Comparison of ENCODE assay signal across 1 cellular context in genomic region chr11:62593434-62594044, GRCh38.
TF ChIP-seq lines count a peak whose summit lies in the region.

No MANE protein-coding gene starts in this region.

TF ChIP-seq in HCT116, 20 proteins besides CTCF, POLR2A, EP300 and RAD21:
- TF ChIP-seq SP1 (IDR thresholded peaks at IDR 0.05; ENCODE audit: low read depth) = no peak
- TF ChIP-seq YY1 (IDR thresholded peaks at IDR 0.05; ENCODE audit: extremely low read depth, insufficient replicate concordance, low read depth, low read length) = peak; percentile 45
- TF ChIP-seq EZH2 (IDR thresholded peaks at IDR 0.05) = no peak
- no peak for TF ChIP-seq EGR1 (IDR thresholded peaks at IDR 0.05; ENCODE audit: low read depth)
